ENCODE assay signal across 1 cellular context in the genomic region with DNA sequence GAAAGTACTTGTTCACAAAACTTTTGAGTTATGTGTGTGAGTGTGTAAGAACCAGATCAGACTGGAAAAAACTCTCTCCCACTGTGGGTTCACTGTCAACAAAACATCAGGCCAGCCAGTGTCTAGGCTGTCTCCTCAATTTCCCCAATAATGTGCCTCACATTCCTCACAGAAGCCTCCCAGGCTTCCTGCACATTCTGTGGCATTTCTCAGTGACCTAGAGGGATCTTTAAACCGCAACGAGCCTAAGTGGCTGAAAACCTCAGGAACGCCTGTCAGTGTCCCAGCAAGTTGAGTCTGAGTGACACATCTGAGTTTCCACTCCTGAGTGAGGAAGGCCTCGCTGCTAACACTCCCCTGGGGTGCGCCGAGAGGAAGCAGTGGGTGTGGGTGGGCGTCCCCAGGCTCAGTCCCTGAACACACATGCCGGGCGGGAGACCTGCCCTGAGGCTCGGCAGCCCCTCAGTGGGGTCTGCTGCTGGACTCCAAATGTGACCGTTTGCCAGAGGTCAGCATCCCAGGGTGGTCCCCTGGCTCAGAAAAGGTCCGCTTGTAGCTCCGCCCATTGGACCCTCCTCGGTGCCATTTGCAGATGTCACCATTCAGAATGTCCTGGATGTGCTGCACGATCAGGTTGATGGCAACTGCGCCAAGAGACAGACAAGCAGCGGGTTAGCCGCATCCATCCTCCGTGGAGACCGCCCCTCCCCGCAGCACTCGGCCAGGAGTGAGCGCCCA.
TF ChIP-seq lines count a peak whose summit lies in the region.

No MANE protein-coding gene starts in this region.

TF ChIP-seq in IMR-90, 13 proteins besides CTCF, POLR2A, EP300 and RAD21:
- TF ChIP-seq, protein P1, sequence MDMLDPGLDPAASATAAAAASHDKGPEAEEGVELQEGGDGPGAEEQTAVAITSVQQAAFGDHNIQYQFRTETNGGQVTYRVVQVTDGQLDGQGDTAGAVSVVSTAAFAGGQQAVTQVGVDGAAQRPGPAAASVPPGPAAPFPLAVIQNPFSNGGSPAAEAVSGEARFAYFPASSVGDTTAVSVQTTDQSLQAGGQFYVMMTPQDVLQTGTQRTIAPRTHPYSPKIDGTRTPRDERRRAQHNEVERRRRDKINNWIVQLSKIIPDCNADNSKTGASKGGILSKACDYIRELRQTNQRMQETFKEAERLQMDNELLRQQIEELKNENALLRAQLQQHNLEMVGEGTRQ (IDR thresholded peaks at IDR 0.05; ENCODE audit: low read depth, low read length), result no peak
- TF ChIP-seq MAFK (IDR thresholded peaks at IDR 0.05; ENCODE audit: low read depth, low read length), result no peak
- TF ChIP-seq SMC3 (IDR thresholded peaks at IDR 0.05; ENCODE audit: low read depth, low read length), result no peak
- no peak for TF ChIP-seq CHD1 (IDR thresholded peaks at IDR 0.05; ENCODE audit: low read depth, low read length)
- no peak for TF ChIP-seq CEBPB (IDR thresholded peaks at IDR 0.05; ENCODE audit: low read depth, low read length)
- TF ChIP-seq ELK1 (IDR thresholded peaks at IDR 0.05; ENCODE audit: borderline replicate concordance, low read depth, low read length), result no peak
- no peak for TF ChIP-seq NFE2L2 (IDR thresholded peaks at IDR 0.05; ENCODE audit: low read depth, low read length)
- TF ChIP-seq FOS (IDR thresholded peaks at IDR 0.05; ENCODE audit: low read depth, low read length), result no peak
